Comparison of ENCODE assay signal across 1 cellular context in genomic region chr15:83248944-83249343, GRCh38.
TF ChIP-seq lines count a peak whose summit lies in the region.

No MANE protein-coding gene starts in this region.

TF ChIP-seq in HCT116, 20 proteins besides CTCF, POLR2A, EP300 and RAD21 (continued from another document):
- TF ChIP-seq REST (IDR thresholded peaks at IDR 0.05; ENCODE audit: low read depth) = no peak
- no peak for TF ChIP-seq CBX3 (IDR thresholded peaks at IDR 0.05; ENCODE audit: low read depth)
- TF ChIP-seq FOSL1 (IDR thresholded peaks at IDR 0.05; ENCODE audit: low read depth) = no peak
- TF ChIP-seq ATF3 (IDR thresholded peaks at IDR 0.05) = no peak
- TF ChIP-seq EGR1 (IDR thresholded peaks at IDR 0.05; ENCODE audit: low read depth) = no peak
- TF ChIP-seq JUND (IDR thresholded peaks at IDR 0.05) = no peak
- TF ChIP-seq ZBTB33 (IDR thresholded peaks at IDR 0.05; ENCODE audit: extremely low read depth, insufficient replicate concordance, low read length) = no peak
